ENCODE assay signal across 28 cellular contexts in the genomic region with DNA sequence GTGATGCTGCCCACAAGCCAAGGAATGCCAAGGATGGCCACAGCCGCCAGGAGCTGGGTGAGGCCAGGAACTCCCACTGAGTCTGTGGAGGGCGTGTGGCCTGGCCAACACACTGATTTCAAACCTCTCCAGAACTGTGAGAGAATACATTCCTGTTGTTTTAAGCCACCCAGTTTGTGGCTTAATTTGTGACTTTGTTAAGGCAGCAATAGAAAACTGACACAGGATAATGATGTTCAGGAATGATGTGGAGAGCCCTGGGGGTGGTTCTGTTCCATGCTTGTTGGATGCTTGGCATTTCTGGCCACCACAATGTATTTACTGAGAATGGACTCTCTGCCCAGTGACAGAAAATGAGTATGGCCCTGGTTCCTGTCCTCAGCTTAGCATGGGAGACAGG.
DNase-seq lines count a peak whose midpoint lies in the region; ATAC-seq and TF ChIP-seq lines count a peak whose summit lies in the region.
"Had no signal": no experiment of that assay in that cellular context is flagged by ENCODE, and none has a peak within 500 bp of the region (broad histone marks: within the 10 kb centered on the region; RNA-seq: fewer than 3 reads in every experiment).

No MANE protein-coding gene starts in this region.

- no peaks in the 10 kb centered on the region for H3K9me3 ChIP-seq in WERI-Rb-1 (ENCODE audit: severe bottlenecking)
- H3K9me3 ChIP-seq: breast epithelium, esophagus muscularis mucosa, pancreas, right atrium auricular region had no signal

- peaks cover 24% of the 10 kb centered on the region for H3K36me3 ChIP-seq in WERI-Rb-1
- H3K36me3 ChIP-seq: breast epithelium had no signal

- ATAC-seq in GM18505 (IDR thresholded peaks at IDR 0.05; ENCODE audit: unreplicated experiment), result no peak
- ATAC-seq: activated T-cell treated with anti-CD3 and anti-CD28 coated beads, Interleukin-2, amount 50 U/mL, for 4 hours; gastroesophageal sphincter; naive thymus-derived CD8-positive, alpha-beta T cell; pancreas had no signal

- CTCF ChIA-PET in AG04449 (lab: Yijun Ruan, JAX), result interaction anchor here (0.6 to 1.9 kb wide), 6 partner anchors 11 to 227 kb away, joined by 3 to 13 read pairs (median 4); no protein-coding TSS in a partner anchor

- POLR2A ChIA-PET in AG04449 (lab: Yijun Ruan, JAX), result no interaction called here

- H3K4me3 ChIP-seq in AG04449 (ENCODE audit: low read depth, low read length) (no peak overlapping the region), WERI-Rb-1 (ENCODE audit: low read depth, low read length) (no peak overlapping the region)
- H3K4me3 ChIP-seq: BLaER1 treated with 17β-estradiol and CSF1 and Interleukin-3, amounts not matched to agents 10 nM and 100 nM; breast epithelium; coronary artery; esophagus muscularis mucosa; gastroesophageal sphincter; pancreas; right atrium auricular region; spleen had no signal

- peak; percentile 16 for TF ChIP-seq POLR2A in GM18505 (IDR thresholded peaks at IDR 0.05; ENCODE audit: borderline replicate concordance, extremely low read depth, insufficient read depth, insufficient read length)

- no peaks in the 10 kb centered on the region for H3K27me3 ChIP-seq in WERI-Rb-1 (ENCODE audit: insufficient read depth, low read depth, severe bottlenecking)
- H3K27me3 ChIP-seq: BLaER1 treated with 17β-estradiol and CSF1 and Interleukin-3, amounts not matched to agents 10 nM and 100 nM; breast epithelium; pancreas; right atrium auricular region; spleen had no signal

- peak; percentile 63 for DNase-seq in AG04449 (ENCODE audit: low read depth, low spot score)
- DNase-seq in WERI-Rb-1, result no peak
- DNase-seq in islet precursor cell, result peak; percentile 67
- no peak for DNase-seq in stimulated activated naive CD4-positive, alpha-beta T cell treated with Interleukin-2 at 50 U/mL for 16 hours (lab: John Stamatoyannopoulos, UW)
- no peak for DNase-seq in caudate nucleus (lab: John Stamatoyannopoulos, UW)
- no peak for DNase-seq in hypothalamus (lab: John Stamatoyannopoulos, UW)
- DNase-seq in Kasumi-1 (lab: John Stamatoyannopoulos, UW), result no peak
- DNase-seq: activated CD4-positive, alpha-beta T cell treated with anti-CD3 and anti-CD28 coated beads for 48 hours; activated T-cell treated with anti-CD3 and anti-CD28 coated beads, Interleukin-2, amount 50 U/mL, for 4 hours; DND-41; H7; naive thymus-derived CD8-positive, alpha-beta T cell; NCI-H1092; NCI-H187 treated with DMSO at 0.1 percent for 48 hours; NCI-H2171 treated with DMSO at 0.1 percent for 48 hours; NCI-H510A treated with DMSO at 0.1 percent for 48 hours; pancreas; Right ventricle myocardium superior; spleen; stimulated activated CD4-positive, alpha-beta T cell treated with anti-CD3 and anti-CD28 coated beads, Interleukin-4, amount 100 ng/mL, for 1 hour had no signal

- TF ChIP-seq CTCF in AG04449 (IDR thresholded peaks at IDR 0.05; ENCODE audit: insufficient read depth, low read length, missing control alignments) (no peak), WERI-Rb-1 (IDR thresholded peaks at IDR 0.05; ENCODE audit: low read depth, low read length) (no peak)

- H3K27ac ChIP-seq in WERI-Rb-1, result peak overlapping the region; percentile 32
- H3K27ac ChIP-seq in caudate nucleus (ENCODE audit: low read depth, low read length), result no peak overlapping the region
- H3K27ac ChIP-seq: BLaER1 treated with 17β-estradiol and CSF1 and Interleukin-3, amounts not matched to agents 10 nM and 100 nM; coronary artery; esophagus muscularis mucosa; gastroesophageal sphincter; pancreas; right atrium auricular region; spleen; VCaP had no signal

Comparison
In these comparisons a context has a peak if more than half of its experiments do, and no peak if none do; other contexts are left out.
1. DNase-seq: peak in AG04449 (single experiment) and islet precursor cell (single experiment); none in WERI-Rb-1 (single experiment), stimulated activated naive CD4-positive, alpha-beta T cell treated with Interleukin-2 at 50 U/mL for 16 hours (single experiment), caudate nucleus (0 of 61), hypothalamus (0 of 51) and Kasumi-1 (0 of 2).